8 cellular contexts compared by ENCODE assay signal in the genomic region with DNA sequence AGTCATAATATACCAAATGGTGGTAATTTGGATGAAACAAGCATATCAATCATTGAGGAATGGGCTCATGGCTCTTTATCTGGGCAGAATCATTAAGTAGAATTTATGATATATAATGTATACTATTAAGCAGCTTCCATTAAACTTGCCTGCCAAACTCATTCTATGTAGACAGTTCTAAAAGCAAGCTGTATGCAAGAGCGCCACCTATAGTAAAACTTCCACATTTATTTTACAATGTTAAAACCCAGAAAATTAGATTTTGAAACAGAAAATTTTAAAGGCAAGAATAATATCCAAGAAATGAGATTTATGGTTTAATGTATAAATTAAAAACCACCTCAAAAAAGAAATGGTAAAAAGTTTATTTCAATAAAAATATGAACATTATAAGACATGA.
DNase-seq lines count a peak whose midpoint lies in the region; ATAC-seq and TF ChIP-seq lines count a peak whose summit lies in the region.

No MANE protein-coding gene starts in this region.

- H3K4me1 ChIP-seq in MM.1S (ENCODE audit: low read length) = no peaks in the 10 kb centered on the region

- no peak overlapping the region for H3K4me3 ChIP-seq in MM.1S (ENCODE audit: low read length)

- no peaks in the 10 kb centered on the region for H4K20me1 ChIP-seq in MM.1S (ENCODE audit: insufficient read depth, low read length)

- H3K27me3 Mint-ChIP-seq in natural killer cell (ENCODE audit: low read depth in 2 of 2) = no peaks in the 10 kb centered on the region

- no peak overlapping the region for H3K27ac Mint-ChIP-seq in natural killer cell

- H3K9ac ChIP-seq in MM.1S (ENCODE audit: low read length) = no peak overlapping the region

- H3K27ac ChIP-seq in MM.1S (ENCODE audit: low read length) (no peak overlapping the region), VCaP (no peak overlapping the region)

- H3K79me2 ChIP-seq in MM.1S (ENCODE audit: low read length) = no peaks in the 10 kb centered on the region

- H3K9me3 ChIP-seq in MM.1S (replicated peaks; ENCODE audit: insufficient read depth, low read length) = no peaks in the 10 kb centered on the region

- DNase-seq in DMS 273 (lab: John Stamatoyannopoulos, UW; ENCODE audit: unreplicated experiment) (peak; percentile 63), DMS 273 treated with DMSO at 0.1 percent for 48 hours (lab: John Stamatoyannopoulos, UW) (no peak), MM.1S (peak; percentile 18), kidney tubule cell (ENCODE audit: low spot score) (peak; percentile 50), natural killer cell (no peak), GM03348 (ENCODE audit: low spot score) (no peak)

- no peak overlapping the region for H2AFZ ChIP-seq in MM.1S (ENCODE audit: low read length)

- peaks cover 2 to 5% of the 10 kb centered on the region in 2 donors for H3K9me3 Mint-ChIP-seq in natural killer cell

- no peak overlapping the region for H3K4me2 ChIP-seq in MM.1S (ENCODE audit: low read depth, low read length)

- intact Hi-C loops in natural killer cell (cut with micrococcal nuclease) = no loop called here

- no peaks in the 10 kb centered on the region for H3K36me3 Mint-ChIP-seq in natural killer cell

- no peaks in the 10 kb centered on the region for H3K9me2 ChIP-seq in MM.1S (replicated peaks; ENCODE audit: insufficient read depth, low read length)

- peak; percentile 41 for TF ChIP-seq CTCF in MM.1S (IDR thresholded peaks at IDR 0.05; ENCODE audit: low read length)
- peak; percentile 59 for TF ChIP-seq CTCF in VCaP (conservative IDR thresholded peaks at IDR 0.05)
- TF ChIP-seq CTCF in natural killer cell (IDR thresholded peaks at IDR 0.05) = no peak

- no peaks in the 10 kb centered on the region for H3K36me3 ChIP-seq in MM.1S (replicated peaks; ENCODE audit: insufficient read depth, low read length)

- H3K27me3 ChIP-seq in MM.1S (replicated peaks; ENCODE audit: insufficient read depth, low read length) = no peaks in the 10 kb centered on the region

- ATAC-seq in natural killer cell (no peak), HG03469 (IDR thresholded peaks at IDR 0.05; ENCODE audit: unreplicated experiment) (no peak)

- H3K4me3 Mint-ChIP-seq in natural killer cell = no peak overlapping the region

- no peaks in the 10 kb centered on the region for H3K4me1 Mint-ChIP-seq in natural killer cell

- H3F3A ChIP-seq in MM.1S (ENCODE audit: insufficient read depth, low read length) = no peaks in the 10 kb centered on the region

Comparison
In these comparisons a context has a peak if more than half of its experiments do, and no peak if none do; other contexts are left out.
1. DNase-seq: peak in DMS 273 (single experiment), MM.1S (single experiment) and kidney tubule cell (single experiment); none in DMS 273 treated with DMSO at 0.1 percent for 48 hours (single experiment), natural killer cell (single experiment) and GM03348 (single experiment).